Comparison of ENCODE assay signal across 8 cellular contexts in genomic region chr6:30647039-30647801, GRCh38. TPM values are rescaled to one million over a fixed set of nuclear protein-coding genes. Genes with fewer than 3 reads are reported as not detected.
DNase-seq lines count a peak whose midpoint lies in the region; ATAC-seq and TF ChIP-seq lines count a peak whose summit lies in the region.

Gene C6orf136, plus strand, starts transcription at chr6:30647133. Its CDS starts 99 bp downstream, at chr6:30647232.

- H3K27ac Mint-ChIP-seq in activated T-helper 17 cell treated with anti-CD3 and anti-CD28 coated beads, Interleukin-2, amount 50 U/mL, for 72 hours = peak within 1 kb of the TSS; percentile 85
- peak within 1 kb of the TSS; percentile 82 to 83 for H3K27ac Mint-ChIP-seq in natural killer cell

- no peaks in the 10 kb centered on the region for H3K9me3 Mint-ChIP-seq in activated T-helper 17 cell treated with anti-CD3 and anti-CD28 coated beads, Interleukin-2, amount 50 U/mL, for 72 hours
- no peaks in the 10 kb centered on the region for H3K9me3 Mint-ChIP-seq in natural killer cell

- H3K9me3 ChIP-seq in GM23248 (ENCODE audit: low read depth) = no peaks in the 10 kb centered on the region

- intact Hi-C loops in natural killer cell (cut with micrococcal nuclease) = loop anchor here (2.0 kb wide), 3 partner anchors 30 to 74 kb away; partner anchors contain the start of genes MRPS18B, PPP1R10, PPP1R18 and TUBB

- H3K27me3 ChIP-seq in GM23248 (replicated peaks; ENCODE audit: insufficient read depth) = no peaks in the 10 kb centered on the region

- peak; percentile 89 for DNase-seq in DMS79 (lab: John Stamatoyannopoulos, UW)
- DNase-seq in GM23248 = peak; percentile 87
- DNase-seq in Kasumi-1 (lab: John Stamatoyannopoulos, UW) = peak; percentile 88 to 89
- DNase-seq in RPMI7951 (ENCODE audit: low read depth) = peak; percentile 89
- peak; percentile 23 for DNase-seq in fibroblast of mammary gland (ENCODE audit: low read depth)
- peak; percentile 71 for DNase-seq in natural killer cell
- peak; percentile 76 for DNase-seq in stimulated activated naive CD8-positive, alpha-beta T cell treated with anti-CD3 and anti-CD28 coated beads, Interleukin-15, Interleukin-2, amounts not matched to agents 100 U/mL and 50 U/mL, for 24 hours

- 1% methylated on average over 52 to 60 of the region's 76 CpGs for WGBS in GM23248 (ENCODE audit: low coverage in 1 of 2, low lambda C conversion rate in 2 of 2, missing lambda C conversion rate in 2 of 2), 2 experiments

- H4K20me1 ChIP-seq in GM23248 (ENCODE audit: insufficient read depth) = no peaks in the 10 kb centered on the region

- H3K27ac ChIP-seq in GM23248 = peak within 1 kb of the TSS; percentile 36

- H3K9ac ChIP-seq in GM23248 = peak within 1 kb of the TSS; percentile 78

- H3K9me2 ChIP-seq in GM23248 (ENCODE audit: insufficient read depth) = no peaks in the 10 kb centered on the region

- H3K36me3 Mint-ChIP-seq in activated T-helper 17 cell treated with anti-CD3 and anti-CD28 coated beads, Interleukin-2, amount 50 U/mL, for 72 hours (ENCODE audit: low read depth) = peaks cover 51% of the 10 kb centered on the region
- H3K36me3 Mint-ChIP-seq in natural killer cell = no peaks in the 10 kb centered on the region

- H3F3A ChIP-seq in GM23248 (ENCODE audit: insufficient read depth) = peaks cover 4% of the 10 kb centered on the region; the same call in 1 of the 2 replicates

- peak within 1 kb of the TSS; percentile 86 for H3K4me2 ChIP-seq in GM23248 (ENCODE audit: unreplicated experiment)

- in situ Hi-C loops in GM23248 (cut with MboI) = no loop called here

- H3K4me3 ChIP-seq in GM23248 (peak within 1 kb of the TSS; percentile 79), fibroblast of mammary gland (ENCODE audit: control insufficient read depth, low read depth, low read length) (peak within 1 kb of the TSS; percentile 80)

- H3K4me1 ChIP-seq in GM23248 (ENCODE audit: insufficient read depth) = 0 out of 2 replicates have a peak, but pooled peaks cover 4% of the 10 kb centered on the region

- no peak for TF ChIP-seq CTCF in fibroblast of mammary gland (conservative IDR thresholded peaks at IDR 0.05; ENCODE audit: control insufficient read depth, insufficient read depth, low read depth, low read length)
- TF ChIP-seq CTCF in natural killer cell (IDR thresholded peaks at IDR 0.05) = no peak

- peak; percentile 82 for ATAC-seq in activated T-helper 17 cell treated with anti-CD3 and anti-CD28 coated beads, Interleukin-2, amount 50 U/mL, for 72 hours (replicated peaks)
- ATAC-seq in natural killer cell = peak; percentile 77 to 87 (median 80)
- peak; percentile 81 for ATAC-seq in stimulated activated naive CD8-positive, alpha-beta T cell treated with anti-CD3 and anti-CD28 coated beads, Interleukin-15, Interleukin-2, amounts not matched to agents 100 U/mL and 50 U/mL, for 24 hours

- peaks cover 12% of the 10 kb centered on the region for H3K4me1 Mint-ChIP-seq in activated T-helper 17 cell treated with anti-CD3 and anti-CD28 coated beads, Interleukin-2, amount 50 U/mL, for 72 hours
- H3K4me1 Mint-ChIP-seq in natural killer cell = peaks cover 15 to 24% of the 10 kb centered on the region in 2 donors

- peak within 1 kb of the TSS; percentile 82 for H2AFZ ChIP-seq in GM23248

- no peaks in the 10 kb centered on the region for H3K27me3 Mint-ChIP-seq in activated T-helper 17 cell treated with anti-CD3 and anti-CD28 coated beads, Interleukin-2, amount 50 U/mL, for 72 hours
- H3K27me3 Mint-ChIP-seq in natural killer cell (ENCODE audit: low read depth in 2 of 2) = no peaks in the 10 kb centered on the region

- peaks cover 47% of the 10 kb centered on the region for H3K79me2 ChIP-seq in GM23248 (ENCODE audit: insufficient read depth)

- peak within 1 kb of the TSS; percentile 83 for H3K4me3 Mint-ChIP-seq in activated T-helper 17 cell treated with anti-CD3 and anti-CD28 coated beads, Interleukin-2, amount 50 U/mL, for 72 hours
- peak within 1 kb of the TSS; percentile 86 for H3K4me3 Mint-ChIP-seq in natural killer cell

- 0 out of 2 replicates have a peak, but pooled peaks cover 6% of the 10 kb centered on the region for H3K36me3 ChIP-seq in GM23248 (ENCODE audit: low read depth)

RNA-seq across cellular contexts. Expression of gene C6orf136, which starts in this region (rescaled TPM):
- 2.4 and 4.6 TPM in 2 replicates for total RNA-seq in GM23248 (2014; rRNA removed; shearing (Covaris generic))
- polyA plus RNA-seq in GM23248 (2016; fragmentation: Nextera tagmentation; extraction: Ambion mirVana) = 8.6 and 10.6 TPM in 2 replicates
- total RNA-seq in RPMI7951 (2014; rRNA removed; shearing (Covaris generic)) = 7.1 and 7.4 TPM in 2 replicates
- total RNA-seq in activated T-helper 17 cell treated with anti-CD3 and anti-CD28 coated beads, Interleukin-2, amount 50 U/mL, for 72 hours = 10 to 100 TPM; 24.8 to 36.7 TPM
- 10 to 100 TPM; 39.4 to 51.4 (median 50.9) TPM for total RNA-seq in natural killer cell

Comparison
In these comparisons a context has a peak if more than half of its experiments do, and no peak if none do; other contexts are left out.
1. Peak in every context shown above with its lines: DNase-seq, ATAC-seq, H3K4me3 ChIP-seq and H3K27ac ChIP-seq.
2. DNase-seq: peak in every context shown above with its lines; median percentile 89 in DMS79; 89 in RPMI7951; 88 in Kasumi-1; 87 in GM23248; 76 in stimulated activated naive CD8-positive, alpha-beta T cell treated with anti-CD3 and anti-CD28 coated beads, Interleukin-15, Interleukin-2, amounts not matched to agents 100 U/mL and 50 U/mL, for 24 hours; 71 in natural killer cell; 23 in fibroblast of mammary gland.